Comparison of ENCODE assay signal across 11 cellular contexts in the genomic region with DNA sequence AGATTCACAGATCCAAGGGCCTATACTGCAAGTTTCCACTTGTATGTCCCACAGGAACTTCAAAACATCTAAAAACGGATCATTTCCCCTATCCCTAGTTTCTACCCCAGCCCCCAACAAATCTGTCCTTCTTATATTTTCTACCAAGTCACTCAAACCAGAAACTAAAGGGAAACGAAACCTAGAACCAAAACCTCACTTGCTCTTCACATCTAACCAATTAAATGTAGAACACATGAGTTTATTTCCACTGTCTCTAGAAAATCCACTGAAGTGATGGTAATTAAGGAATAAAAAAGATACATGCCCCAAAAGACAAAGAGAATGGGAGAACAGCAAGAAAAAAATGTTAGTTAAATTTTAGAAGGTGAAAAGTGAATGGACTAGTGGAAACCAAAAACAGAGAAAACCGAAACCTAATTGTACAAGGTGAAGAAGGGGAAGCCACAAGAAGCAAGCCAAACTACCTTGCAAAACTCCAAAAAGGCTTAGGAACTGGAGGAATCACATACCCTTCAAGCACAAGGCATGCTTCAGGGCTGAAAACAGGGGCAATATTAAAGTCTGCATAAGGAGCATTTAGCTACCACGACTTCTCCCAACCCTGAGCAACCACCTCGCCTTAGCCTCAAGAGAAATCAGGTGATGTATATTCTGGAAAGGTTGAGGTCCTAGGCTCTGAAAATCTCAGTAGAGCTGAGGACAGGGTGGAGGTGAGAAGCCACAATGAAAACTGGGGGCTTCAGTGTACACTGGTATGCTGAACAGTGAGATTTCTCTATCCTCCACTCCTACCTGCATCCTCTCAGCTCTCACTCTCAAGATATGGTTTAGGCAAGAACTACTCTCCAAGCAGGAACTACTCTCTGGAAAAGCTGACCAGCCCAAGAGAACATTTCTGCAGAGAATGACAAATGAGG. TPM values are rescaled to one million over a fixed set of nuclear protein-coding genes. Genes with fewer than 3 reads are reported as not detected.
DNase-seq lines count a peak whose midpoint lies in the region; ATAC-seq, FAIRE-seq and TF ChIP-seq lines count a peak whose summit lies in the region.
"Had no signal": no experiment of that assay in that cellular context is flagged by ENCODE, and none has a peak within 500 bp of the region (broad histone marks: within the 10 kb centered on the region; RNA-seq: fewer than 3 reads in every experiment).

No MANE protein-coding gene starts in this region.

- H3K27ac ChIP-seq in neural progenitor cell: no peak overlapping the region
- H3K27ac ChIP-seq: tibial nerve had no signal

- H3F3A ChIP-seq in neural progenitor cell (ENCODE audit: low read depth): no peaks in the 10 kb centered on the region

- no peak overlapping the region for H3K4me2 ChIP-seq in neural progenitor cell

- DNase-seq in glutamatergic neuron: no peak
- no peak for DNase-seq in urothelium cell line (ENCODE audit: low spot score)
- no peak for DNase-seq in NCI-H1694 (lab: John Stamatoyannopoulos, UW)
- DNase-seq in islet precursor cell: no peak
- no peak for DNase-seq in neural progenitor cell (ENCODE audit: low spot score)
- DNase-seq: MG63, T-cell had no signal

- H3K27ac Mint-ChIP-seq in glutamatergic neuron (ENCODE audit: unreplicated experiment): peak overlapping the region; percentile 6
- H3K27ac Mint-ChIP-seq in neural progenitor cell: no peak overlapping the region

- no peaks in the 10 kb centered on the region for H3K27me3 ChIP-seq in neural progenitor cell
- H3K27me3 ChIP-seq: MG63, tibial nerve had no signal

- no peak overlapping the region for H3K4me3 Mint-ChIP-seq in glutamatergic neuron (ENCODE audit: unreplicated experiment)
- H3K4me3 Mint-ChIP-seq in neural progenitor cell: no peak overlapping the region
- H3K4me3 Mint-ChIP-seq: T-cell had no signal

- H3K9me3 ChIP-seq in neural progenitor cell (ENCODE audit: low read depth): no peaks in the 10 kb centered on the region
- H3K9me3 ChIP-seq: MG63, tibial nerve had no signal

- H3K9me3 Mint-ChIP-seq in glutamatergic neuron (ENCODE audit: unreplicated experiment): no peaks in the 10 kb centered on the region
- no peaks in the 10 kb centered on the region for H3K9me3 Mint-ChIP-seq in neural progenitor cell
- H3K9me3 Mint-ChIP-seq: T-cell had no signal

- no peak overlapping the region for H3K9ac ChIP-seq in neural progenitor cell

- FAIRE-seq in urothelium cell line (lab: Jason Lieb, UNC): no peak

- no peaks in the 10 kb centered on the region for H3K4me1 ChIP-seq in neural progenitor cell

- H2AFZ ChIP-seq in neural progenitor cell (replicated peaks): no peak overlapping the region

- TF ChIP-seq CTCF in glutamatergic neuron (IDR thresholded peaks at IDR 0.05; ENCODE audit: partially characterized antibody, unreplicated experiment) (no peak), neural progenitor cell (IDR thresholded peaks at IDR 0.05) (no peak)

- H3K4me3 ChIP-seq in neural progenitor cell: no peak overlapping the region
- H3K4me3 ChIP-seq: MG63, tibial nerve had no signal

- peaks cover 6% of the 10 kb centered on the region for H3K79me2 ChIP-seq in neural progenitor cell (ENCODE audit: low read depth)

- H3K4me1 Mint-ChIP-seq in glutamatergic neuron (ENCODE audit: low read depth, unreplicated experiment) (no peaks in the 10 kb centered on the region), neural progenitor cell (no peaks in the 10 kb centered on the region)

- no peaks in the 10 kb centered on the region for H3K36me3 Mint-ChIP-seq in glutamatergic neuron (ENCODE audit: unreplicated experiment)
- peaks cover 13% of the 10 kb centered on the region for H3K36me3 Mint-ChIP-seq in neural progenitor cell

- peaks cover 8% of the 10 kb centered on the region for H3K36me3 ChIP-seq in neural progenitor cell

- no peaks in the 10 kb centered on the region for H3K27me3 Mint-ChIP-seq in glutamatergic neuron (ENCODE audit: unreplicated experiment)
- peaks cover 2% of the 10 kb centered on the region for H3K27me3 Mint-ChIP-seq in neural progenitor cell (ENCODE audit: insufficient read depth, low read depth)
- H3K27me3 Mint-ChIP-seq: T-cell had no signal

- ATAC-seq in GM18909 (IDR thresholded peaks at IDR 0.05; ENCODE audit: poor library complexity, unreplicated experiment): peak; percentile 83
- ATAC-seq in GM21619 (IDR thresholded peaks at IDR 0.05; ENCODE audit: unreplicated experiment): peak; percentile 72
- peak; percentile 61 for ATAC-seq in HG03521 (IDR thresholded peaks at IDR 0.05; ENCODE audit: unreplicated experiment)
- ATAC-seq: T-cell had no signal

- H4K20me1 ChIP-seq in neural progenitor cell (ENCODE audit: low read depth): no peaks in the 10 kb centered on the region

RNA-seq across cellular contexts. Expression of gene SMU1, which starts 11.1 kb away (rescaled TPM):
- total RNA-seq in glutamatergic neuron (ENCODE audit: unreplicated experiment) (19.6 TPM), neural progenitor cell (ENCODE audit: low replicate concordance) (28.6 and 34.9 TPM in 2 replicates)

RNA-seq across cellular contexts. Expression of gene DNAJA1, which starts 40.3 kb away (rescaled TPM):
- 249 TPM for total RNA-seq in glutamatergic neuron (ENCODE audit: unreplicated experiment)
- 146 and 180 TPM in 2 replicates for total RNA-seq in neural progenitor cell (ENCODE audit: low replicate concordance)
